Comparison of ENCODE assay signal across 22 cellular contexts in genomic region chr2:211823886-211824479, GRCh38.
DNase-seq lines count a peak whose midpoint lies in the region; ATAC-seq and TF ChIP-seq lines count a peak whose summit lies in the region.
"Had no signal": no experiment of that assay in that cellular context is flagged by ENCODE, and none has a peak within 500 bp of the region (broad histone marks: within the 10 kb centered on the region; RNA-seq: fewer than 3 reads in every experiment).

No MANE protein-coding gene starts in this region.

- H3K27ac Mint-ChIP-seq in CD4-positive, alpha-beta T cell = no peak overlapping the region
- H3K27ac Mint-ChIP-seq: CD4-positive, CD25-positive, alpha-beta regulatory T cell had no signal

- H3K4me1 Mint-ChIP-seq in CD4-positive, alpha-beta T cell (ENCODE audit: low read depth) = no peaks in the 10 kb centered on the region
- H3K4me1 Mint-ChIP-seq: CD4-positive, CD25-positive, alpha-beta regulatory T cell had no signal

- CTCF ChIA-PET in A673 (lab: Charles Lee) = no interaction called here
- CTCF ChIA-PET in CD4-positive, alpha-beta T cell (lab: Charles Lee) = no interaction called here

- DNase-seq in A673 (ENCODE audit: low spot score) (peak; percentile 18), DMS79 treated with DMSO at 0.1 percent for 48 hours (lab: John Stamatoyannopoulos, UW) (peak; percentile 66), SK-N-MC (ENCODE audit: low read depth, low spot score) (no peak), left lung (no peak), adrenal gland (no peak)
- no peak for DNase-seq in CD4-positive, alpha-beta T cell
- DNase-seq: ACHN; BE2C; C1 segment of cervical spinal cord; Caco-2; CD4-positive, CD25-positive, alpha-beta regulatory T cell; DMS153; DND-41; EL; GM23248; IMR-90 had no signal

- no TSS peak for BruUV-seq in A673 (replicated peaks; lab: Mats Ljungman, UMichigan)

- intact Hi-C loops in A673 (cut with micrococcal nuclease; ENCODE audit: unreplicated experiment) (no loop called here), left lung (cut with DNase I) (no loop called here), adrenal gland (cut with DNase I) (no loop called here)
- intact Hi-C loops in CD4-positive, alpha-beta T cell (cut with DNase I, micrococcal nuclease) = no loop called here

- H3K27ac ChIP-seq in A673 (ENCODE audit: low read depth, low read length, poor library complexity, severe bottlenecking) (no peak overlapping the region), SK-N-MC (0 out of 2 replicates have a peak overlapping the region, but pooled peaks have one; percentile 16), left lung (no peak overlapping the region), adrenal gland (no peak overlapping the region)
- H3K27ac ChIP-seq in CD4-positive, alpha-beta T cell (ENCODE audit: low read depth, low read length) = no peak overlapping the region
- H3K27ac ChIP-seq: GM23248, HL-60 had no signal

- peaks cover 8% of the 10 kb centered on the region for H3K9me3 Mint-ChIP-seq in CD4-positive, alpha-beta T cell

- no peak overlapping the region for H3K4me3 Mint-ChIP-seq in CD4-positive, alpha-beta T cell
- H3K4me3 Mint-ChIP-seq: CD4-positive, CD25-positive, alpha-beta regulatory T cell had no signal

- peak; percentile 96 for ATAC-seq in left lung
- ATAC-seq in CD4-positive, alpha-beta T cell (ENCODE audit: poor library complexity) = no peak
- no peak for ATAC-seq in HG03469 (IDR thresholded peaks at IDR 0.05; ENCODE audit: unreplicated experiment)
- ATAC-seq in GM21381 (IDR thresholded peaks at IDR 0.05; ENCODE audit: unreplicated experiment) = no peak
- ATAC-seq: GM12878, K562 had no signal

- H3K36me3 Mint-ChIP-seq in CD4-positive, alpha-beta T cell (ENCODE audit: low read depth) = no peaks in the 10 kb centered on the region
- H3K36me3 Mint-ChIP-seq: CD4-positive, CD25-positive, alpha-beta regulatory T cell had no signal

- no peaks in the 10 kb centered on the region for H3K36me3 ChIP-seq in A673 (ENCODE audit: insufficient read depth, low read length, poor library complexity, severe bottlenecking)
- H3K36me3 ChIP-seq in SK-N-MC (ENCODE audit: insufficient read depth, low read length) = no peaks in the 10 kb centered on the region
- H3K36me3 ChIP-seq in left lung = no peaks in the 10 kb centered on the region
- H3K36me3 ChIP-seq in adrenal gland (replicated peaks in 1 of 2) = no peaks in the 10 kb centered on the region
- H3K36me3 ChIP-seq: BE2C, HAP-1 had no signal

- no peaks in the 10 kb centered on the region for H3K4me1 ChIP-seq in A673 (ENCODE audit: insufficient read depth, low read length, poor library complexity, severe bottlenecking)
- no peaks in the 10 kb centered on the region for H3K4me1 ChIP-seq in left lung
- H3K4me1 ChIP-seq in adrenal gland (replicated peaks in 1 of 2) = no peaks in the 10 kb centered on the region
- H3K4me1 ChIP-seq: Caco-2, HAP-1 had no signal

- POLR2A ChIA-PET in A673 (lab: Charles Lee; ENCODE audit: low non-redundant PET) = no interaction called here
- POLR2A ChIA-PET in CD4-positive, alpha-beta T cell (lab: Charles Lee) = no interaction called here

- TF ChIP-seq CTCF in A673 (conservative IDR thresholded peaks at IDR 0.05; ENCODE audit: low read depth, low read length) (no peak), left lung (IDR thresholded peaks at IDR 0.05) (no peak), adrenal gland (IDR thresholded peaks at IDR 0.05) (no peak)
- no peak for TF ChIP-seq CTCF in CD4-positive, alpha-beta T cell (IDR thresholded peaks at IDR 0.05)

- H3K9me3 ChIP-seq in A673 (ENCODE audit: low read depth, low read length, poor library complexity, severe bottlenecking) (peaks cover 8% of the 10 kb centered on the region), SK-N-MC (ENCODE audit: low read depth, low read length) (no peaks in the 10 kb centered on the region; the same call in 1 of the 2 replicates), left lung (peaks cover 0 to 5% of the 10 kb centered on the region in 2 donors), adrenal gland (replicated peaks in 1 of 3) (no peaks in the 10 kb centered on the region)
- H3K9me3 ChIP-seq in CD4-positive, alpha-beta T cell (ENCODE audit: control insufficient read depth, low read length) = no peaks in the 10 kb centered on the region
- H3K9me3 ChIP-seq: BE2C, Caco-2, HAP-1 had no signal

- H3K27me3 Mint-ChIP-seq in CD4-positive, alpha-beta T cell = no peaks in the 10 kb centered on the region
- H3K27me3 Mint-ChIP-seq: CD4-positive, CD25-positive, alpha-beta regulatory T cell had no signal

- no peak overlapping the region for H3K9ac ChIP-seq in SK-N-MC (ENCODE audit: insufficient read length)
- H3K9ac ChIP-seq: GM23248 had no signal

- H3K27me3 ChIP-seq in A673 (replicated peaks; ENCODE audit: insufficient read depth, low read depth, low read length, poor library complexity) (no peaks in the 10 kb centered on the region), left lung (no peaks in the 10 kb centered on the region), adrenal gland (no peaks in the 10 kb centered on the region)
- H3K27me3 ChIP-seq in CD4-positive, alpha-beta T cell (ENCODE audit: control insufficient read depth, insufficient read depth, low read length) = no peaks in the 10 kb centered on the region
- H3K27me3 ChIP-seq: BE2C had no signal

- 66 to 78% (median 75%) methylated on average over 7 of the region's 7 CpGs for WGBS in adrenal gland, 4 donors

- H3K4me3 ChIP-seq in A673 (ENCODE audit: low read depth, low read length, poor library complexity, severe bottlenecking) (no peak overlapping the region), SK-N-MC (no peak overlapping the region), left lung (no peak overlapping the region), adrenal gland (no peak overlapping the region)
- H3K4me3 ChIP-seq: GM12878, GM23248, HAP-1, K562 had no signal

- no peak for TF ChIP-seq POLR2A in adrenal gland (IDR thresholded peaks at IDR 0.05)

Comparison
In these comparisons a context has a peak if more than half of its experiments do, and no peak if none do; other contexts are left out.
1. DNase-seq: peak in A673 (single experiment) and DMS79 treated with DMSO at 0.1 percent for 48 hours (single experiment); none in SK-N-MC (single experiment), left lung (0 of 2), CD4-positive, alpha-beta T cell (0 of 10) and adrenal gland (0 of 7).